In genomic region chr9:33106827-33107621, GRCh38 we compare ENCODE assay signal across 8 cellular contexts. TPM values are rescaled to one million over a fixed set of nuclear protein-coding genes. Genes with fewer than 3 reads are reported as not detected.
DNase-seq lines count a peak whose midpoint lies in the region; ATAC-seq and TF ChIP-seq lines count a peak whose summit lies in the region.

No MANE protein-coding gene starts in this region.

- intact Hi-C loops in mucosa of descending colon (cut with DNase I, micrococcal nuclease) = no loop called here

- TF ChIP-seq CTCF in epithelial cell of proximal tubule (conservative IDR thresholded peaks at IDR 0.05; ENCODE audit: low read depth, low read length) (no peak), mucosa of descending colon (IDR thresholded peaks at IDR 0.05) (no peak)

- DNase-seq in ACHN = peak; percentile 27
- peak; percentile 19 for DNase-seq in NCI-H69 (lab: John Stamatoyannopoulos, UW)
- DNase-seq in epithelial cell of proximal tubule (ENCODE audit: low read depth) = peak; percentile 20
- no peak for DNase-seq in mucosa of descending colon
- DNase-seq in NCI-H446 treated with DMSO at 0.1 percent for 48 hours (lab: John Stamatoyannopoulos, UW) = no peak

- peak; percentile 31 for ATAC-seq in mucosa of descending colon
- no peak for ATAC-seq in HG03571 (IDR thresholded peaks at IDR 0.05; ENCODE audit: unreplicated experiment)
- no peak for ATAC-seq in GM19395 (IDR thresholded peaks at IDR 0.05; ENCODE audit: unreplicated experiment)
- no peak for ATAC-seq in HG02885 (IDR thresholded peaks at IDR 0.05; ENCODE audit: poor library complexity, unreplicated experiment)

- in situ Hi-C loops in ACHN (cut with HindIII; ENCODE audit: low pct_ligation_motif_present, low pct_unique_long_range_greater_than_20kb, low sequenced_read_pairs) = no loop called here

- no peak overlapping the region for H3K4me3 ChIP-seq in epithelial cell of proximal tubule (ENCODE audit: low read depth, low read length)
- no peak overlapping the region for H3K4me3 ChIP-seq in mucosa of descending colon

- no peaks in the 10 kb centered on the region for H3K4me1 ChIP-seq in mucosa of descending colon (ENCODE audit: low read depth)

- no peaks in the 10 kb centered on the region for H3K36me3 ChIP-seq in mucosa of descending colon (ENCODE audit: low read depth)

- no peaks in the 10 kb centered on the region for H3K9me3 ChIP-seq in mucosa of descending colon

RNA-seq across cellular contexts. Expression of gene SMU1, which starts 30.6 kb away (rescaled TPM):
- 14.4 and 17.9 TPM in 2 replicates for total RNA-seq in epithelial cell of proximal tubule
- total RNA-seq in mucosa of descending colon = 10 to 100 TPM; 15.5 to 23.6 (median 17.1) TPM

Comparison
In these comparisons a context has a peak if more than half of its experiments do, and no peak if none do; other contexts are left out.
1. DNase-seq: peak in ACHN (single experiment), NCI-H69 (single experiment) and epithelial cell of proximal tubule (single experiment); none in mucosa of descending colon (0 of 3) and NCI-H446 treated with DMSO at 0.1 percent for 48 hours (single experiment).